28 cellular contexts compared by ENCODE assay signal in genomic region chr2:222807431-222807830, GRCh38.
"Had no signal": no experiment of that assay in that cellular context is flagged by ENCODE, and none has a peak within 500 bp of the region (broad histone marks: within the 10 kb centered on the region; RNA-seq: fewer than 3 reads in every experiment).

No MANE protein-coding gene starts in this region.

- H3K27me3 ChIP-seq: Peyer's patch, SJCRH30 had no signal

- H3K9me2 ChIP-seq: SK-N-SH had no signal

- H3K27ac ChIP-seq: Peyer's patch, RWPE1, SJCRH30, WERI-Rb-1 had no signal

- H3K36me3 Mint-ChIP-seq: activated naive CD8-positive, alpha-beta T cell; brain had no signal

- H3K9ac ChIP-seq: SK-N-SH had no signal

- H3K4me3 Mint-ChIP-seq: activated CD4-positive, alpha-beta memory T cell treated with anti-CD3 and anti-CD28 coated beads, Interleukin-2, amount 10 ng/mL, durations not matched to agents 7 days and 5 days; activated CD4-positive, alpha-beta T cell treated with anti-CD3 and anti-CD28 coated beads for 36 hours; activated naive CD4-positive, alpha-beta T cell treated with anti-CD3 and anti-CD28 coated beads for 36 hours; activated naive CD8-positive, alpha-beta T cell; activated T-helper 17 cell treated with anti-CD3 and anti-CD28 coated beads, Interleukin-2, amount 50 U/mL, for 72 hours; brain had no signal

- H3K27ac Mint-ChIP-seq: activated CD4-positive, alpha-beta memory T cell treated with anti-CD3 and anti-CD28 coated beads, Interleukin-2, amount 10 ng/mL, durations not matched to agents 7 days and 5 days; activated CD4-positive, alpha-beta T cell treated with anti-CD3 and anti-CD28 coated beads for 36 hours; activated naive CD4-positive, alpha-beta T cell treated with anti-CD3 and anti-CD28 coated beads for 36 hours; activated naive CD8-positive, alpha-beta T cell; activated T-helper 17 cell treated with anti-CD3 and anti-CD28 coated beads, Interleukin-2, amount 50 U/mL, for 72 hours; brain had no signal

- H3K36me3 ChIP-seq: Peyer's patch, SJCRH30, WERI-Rb-1 had no signal

- FAIRE-seq: astrocyte had no signal

- DNase-seq: activated CD4-positive, alpha-beta memory T cell treated with anti-CD3 and anti-CD28 coated beads, Interleukin-2, amount 10 ng/mL, durations not matched to agents 7 days and 5 days; activated CD4-positive, alpha-beta T cell treated with anti-CD3 and anti-CD28 coated beads for 36 hours; activated CD4-positive, alpha-beta T cell treated with anti-CD3 and anti-CD28 coated beads, Interleukin-2, amount 50 U/mL, for 1 hour; activated gamma-delta T cell; activated naive CD4-positive, alpha-beta T cell treated with anti-CD3 and anti-CD28 coated beads for 36 hours; activated T-cell treated with anti-CD3 and anti-CD28 coated beads for 4 hours; activated T-cell treated with anti-CD3 and anti-CD28 coated beads, Interleukin-2, amount 50 U/mL, for 48 hours; amygdala; KG1; NCI-H1092 treated with DMSO at 0.1 percent for 48 hours; NCI-H1417 treated with DMSO at 0.1 percent for 48 hours; NCI-H1694 treated with DMSO at 0.1 percent for 48 hours; NCI-H2029 treated with DMSO at 0.1 percent for 48 hours; NCI-H345; NCI-H510A; NCI-H526 treated with DMSO at 0.1 percent for 48 hours; NK-92 treated with Interleukin-12 subunit alpha and Interleukin-12 subunit beta, amount 100 ng/mL, for 24 hours; Peyer's patch; Right ventricle myocardium superior; SJCRH30; T-helper 1 cell; WERI-Rb-1 had no signal

- H3K4me1 ChIP-seq: Peyer's patch had no signal

- H3K9me3 Mint-ChIP-seq: activated CD4-positive, alpha-beta memory T cell treated with anti-CD3 and anti-CD28 coated beads, Interleukin-2, amount 10 ng/mL, durations not matched to agents 7 days and 5 days; activated naive CD4-positive, alpha-beta T cell treated with anti-CD3 and anti-CD28 coated beads for 36 hours; activated T-helper 17 cell treated with anti-CD3 and anti-CD28 coated beads, Interleukin-2, amount 50 U/mL, for 72 hours; brain had no signal

- H3K4me1 Mint-ChIP-seq: activated T-helper 17 cell treated with anti-CD3 and anti-CD28 coated beads, Interleukin-2, amount 50 U/mL, for 72 hours had no signal

- H3K9me3 ChIP-seq: Peyer's patch, SJCRH30, SK-N-SH had no signal

- ATAC-seq: activated CD4-positive, alpha-beta T cell treated with anti-CD3 and anti-CD28 coated beads for 36 hours; activated T-helper 17 cell treated with anti-CD3 and anti-CD28 coated beads, Interleukin-2, amount 50 U/mL, for 72 hours had no signal

- H3K4me2 ChIP-seq: SK-N-SH had no signal

- H3K4me3 ChIP-seq: Peyer's patch, SJCRH30 had no signal
